11 cellular contexts compared by ENCODE assay signal in the genomic region with DNA sequence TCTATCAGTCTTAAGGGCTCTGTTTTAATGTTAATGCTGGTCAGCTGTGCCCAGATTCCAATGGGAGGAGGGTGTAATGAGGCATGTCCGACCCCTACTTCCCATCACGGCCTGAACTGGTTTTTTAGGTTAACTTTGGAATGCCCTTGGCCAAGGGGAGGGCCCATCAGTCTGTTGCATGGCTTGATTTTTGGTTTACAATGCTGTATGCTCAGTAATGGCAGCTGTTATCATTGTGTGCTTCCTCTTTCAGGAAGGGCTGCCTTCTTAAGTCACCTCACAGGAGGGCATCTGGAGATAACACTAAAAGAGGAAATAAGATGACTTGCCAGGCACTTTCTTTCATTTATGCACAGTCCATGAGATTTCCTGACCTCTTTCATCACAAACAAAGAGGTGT. TPM values are rescaled to one million over a fixed set of nuclear protein-coding genes. Genes with fewer than 3 reads are reported as not detected.
DNase-seq lines count a peak whose midpoint lies in the region; ATAC-seq, FAIRE-seq and TF ChIP-seq lines count a peak whose summit lies in the region.
"Had no signal": no experiment of that assay in that cellular context is flagged by ENCODE, and none has a peak within 500 bp of the region (broad histone marks: within the 10 kb centered on the region; RNA-seq: fewer than 3 reads in every experiment).

No MANE protein-coding gene starts in this region.

- H3K9ac ChIP-seq in mammary epithelial cell (ENCODE audit: insufficient read depth, low read length), result peak overlapping the region; percentile 30
- H3K9ac ChIP-seq: KMS-11 had no signal

- CTCF ChIA-PET in mammary epithelial cell (lab: Charles Lee; ENCODE audit: low non-redundant PET), result no interaction called here

- peak overlapping the region; percentile 66 for H2AFZ ChIP-seq in mammary epithelial cell (ENCODE audit: low read depth, low read length)

- H3K36me3 Mint-ChIP-seq in naive B cell, result peaks cover 0 to 14% of the 10 kb centered on the region in 2 donors
- H3K36me3 Mint-ChIP-seq: activated CD8-positive, alpha-beta memory T cell treated with anti-CD3 and anti-CD28 coated beads, Interleukin-2, amount 10 ng/mL, durations not matched to agents 7 days and 5 days had no signal

- H3K79me2 ChIP-seq in mammary epithelial cell (ENCODE audit: insufficient read depth, low read length), result no peaks in the 10 kb centered on the region

- peaks cover 7% of the 10 kb centered on the region for H3K9me3 ChIP-seq in mammary epithelial cell (replicated peaks; ENCODE audit: insufficient read depth, low read length)

- no peaks in the 10 kb centered on the region for H4K20me1 ChIP-seq in mammary epithelial cell (ENCODE audit: insufficient read depth, low read length)

- H3K4me3 ChIP-seq in mammary epithelial cell (replicated peaks in 1 of 3; ENCODE audit: insufficient read depth in 1 of 3, low read depth in 2 of 3, low read length in 3 of 3), result no peak overlapping the region
- H3K4me3 ChIP-seq: heart right ventricle had no signal

- H3K27me3 ChIP-seq in mammary epithelial cell (ENCODE audit: insufficient read depth, low read length), result no peaks in the 10 kb centered on the region

- TF ChIP-seq POLR2A in GM12891 (IDR thresholded peaks at IDR 0.05; ENCODE audit: low read depth, low read length), result no peak

- peak overlapping the region in 3 of 8 donors; percentile 55 to 75 (median 62) for H3K4me3 Mint-ChIP-seq in naive B cell
- H3K4me3 Mint-ChIP-seq: activated CD8-positive, alpha-beta memory T cell treated with anti-CD3 and anti-CD28 coated beads, Interleukin-2, amount 10 ng/mL, durations not matched to agents 7 days and 5 days had no signal

- in situ Hi-C loops in mammary epithelial cell (cut with MboI; ENCODE audit: low sequenced_read_pairs in 2 of 2), result no loop called here

- H3K36me3 ChIP-seq in mammary epithelial cell (ENCODE audit: insufficient read depth, low read length), result no peaks in the 10 kb centered on the region
- H3K36me3 ChIP-seq: heart right ventricle had no signal

- H3K4me1 ChIP-seq in mammary epithelial cell (ENCODE audit: insufficient read depth, low read length), result peaks cover 37% of the 10 kb centered on the region
- H3K4me1 ChIP-seq: heart right ventricle had no signal

- H3K4me1 Mint-ChIP-seq in naive B cell, result peaks cover 3 to 14% (median 10%) of the 10 kb centered on the region in 3 donors
- H3K4me1 Mint-ChIP-seq: activated CD8-positive, alpha-beta memory T cell treated with anti-CD3 and anti-CD28 coated beads, Interleukin-2, amount 10 ng/mL, durations not matched to agents 7 days and 5 days had no signal

- intact Hi-C loops in mammary epithelial cell (cut with micrococcal nuclease), result loop anchor here (2.0 to 10.0 kb wide), 4 partner anchors 199 to 336 kb away; partner anchors contain the start of gene TMSB4X

- H3K9me3 Mint-ChIP-seq in naive B cell, result peaks cover 4 to 37% (median 11%) of the 10 kb centered on the region in 7 donors

- peak overlapping the region in 2 of 6 donors; percentile 71 to 75 for H3K27ac Mint-ChIP-seq in naive B cell
- H3K27ac Mint-ChIP-seq: activated CD8-positive, alpha-beta memory T cell treated with anti-CD3 and anti-CD28 coated beads, Interleukin-2, amount 10 ng/mL, durations not matched to agents 7 days and 5 days had no signal

- DNase-seq in GM12891 (ENCODE audit: insufficient read length, low spot score), result no peak
- DNase-seq in NCI-H226, result peak; percentile 38
- DNase-seq in mammary epithelial cell, result no peak
- peak; percentile 39 for DNase-seq in naive B cell
- DNase-seq in putamen (ENCODE audit: low spot score), result no peak
- no peak for DNase-seq in SHP77 (lab: John Stamatoyannopoulos, UW)
- DNase-seq: activated CD8-positive, alpha-beta memory T cell treated with anti-CD3 and anti-CD28 coated beads, Interleukin-2, amount 10 ng/mL, durations not matched to agents 7 days and 5 days; heart right ventricle had no signal

- H3K27me3 Mint-ChIP-seq in naive B cell, result peaks cover 0 to 17% (median 0%) of the 10 kb centered on the region in 3 donors
- H3K27me3 Mint-ChIP-seq: activated CD8-positive, alpha-beta memory T cell treated with anti-CD3 and anti-CD28 coated beads, Interleukin-2, amount 10 ng/mL, durations not matched to agents 7 days and 5 days had no signal

- peak; percentile 33 for FAIRE-seq in GM12891 (lab: Jason Lieb, UNC)

- TF ChIP-seq CTCF in mammary epithelial cell (conservative IDR thresholded peaks at IDR 0.05 in 1 of 2, IDR thresholded peaks at IDR 0.05 in 1 of 2; ENCODE audit: extremely low read depth in 1 of 2, insufficient read depth in 1 of 2, low read depth in 1 of 2, low read length in 2 of 2), result no peak

- 57% methylated on average over 2 of the region's 2 CpGs for WGBS in mammary epithelial cell (ENCODE audit: low coverage, missing lambda C conversion rate)

- H3K4me2 ChIP-seq in mammary epithelial cell (ENCODE audit: insufficient read depth, low read depth, low read length), result peak overlapping the region; percentile 18
- H3K4me2 ChIP-seq: KMS-11 had no signal

- dilution Hi-C loops in mammary epithelial cell (cut with HindIII; ENCODE audit: low sequenced_read_pairs), result no loop called here

- BruUV-seq in mammary epithelial cell (replicated peaks; lab: Mats Ljungman, UMichigan), result TSS peak; percentile 92

- peak overlapping the region; percentile 87 for H3K27ac ChIP-seq in mammary epithelial cell (ENCODE audit: insufficient read depth, low read depth, low read length)
- H3K27ac ChIP-seq: heart right ventricle, KMS-11 had no signal

- ATAC-seq in naive B cell (ENCODE audit: low read depth in 2 of 2) (peak; percentile 99 to 100), HG02884 (IDR thresholded peaks at IDR 0.05; ENCODE audit: unreplicated experiment) (no peak), GM19463 (IDR thresholded peaks at IDR 0.05; ENCODE audit: unreplicated experiment) (no peak)
- ATAC-seq: activated CD8-positive, alpha-beta memory T cell treated with anti-CD3 and anti-CD28 coated beads, Interleukin-2, amount 10 ng/mL, durations not matched to agents 7 days and 5 days; heart right ventricle had no signal

TF ChIP-seq in GM12891, 5 proteins besides CTCF, POLR2A, EP300 and RAD21:
- no peak for TF ChIP-seq POU2F2 (IDR thresholded peaks at IDR 0.05; ENCODE audit: low read depth, low read length)
- TF ChIP-seq SPI1 (IDR thresholded peaks at IDR 0.05; ENCODE audit: low read depth, low read length), result no peak
- no peak for TF ChIP-seq TAF1 (IDR thresholded peaks at IDR 0.05; ENCODE audit: low read depth, low read length)
- TF ChIP-seq POLR2AphosphoS5 (IDR thresholded peaks at IDR 0.05; ENCODE audit: low read depth, low read length), result no peak
- TF ChIP-seq PAX5 (IDR thresholded peaks at IDR 0.05; ENCODE audit: insufficient read depth, low read length, severe bottlenecking), result no peak

RNA-seq across cellular contexts. Expression of gene ATXN3L, which starts 36.3 kb away (rescaled TPM):
- polyA plus RNA-seq in GM12891 (2012; ENCODE audit: low read depth, missing spikeins), result 0.08 TPM
- not detected for total RNA-seq in mammary epithelial cell
- polyA plus RNA-seq in mammary epithelial cell (not detected), naive B cell (ENCODE audit: low read depth in 6 of 6) (not detected)
- not detected for polyA minus RNA-seq in mammary epithelial cell
- total RNA-seq: activated CD8-positive, alpha-beta memory T cell treated with anti-CD3 and anti-CD28 coated beads, Interleukin-2, amount 10 ng/mL, durations not matched to agents 7 days and 5 days; heart right ventricle had no signal
- polyA plus RNA-seq: heart right ventricle had no signal

Comparison
In these comparisons a context has a peak if more than half of its experiments do, and no peak if none do; other contexts are left out.
1. DNase-seq: peak in NCI-H226 (single experiment) and naive B cell (single experiment); none in GM12891 (single experiment), mammary epithelial cell (single experiment), putamen (single experiment) and SHP77 (0 of 2).
2. ATAC-seq: peak in naive B cell (2 of 2); none in HG02884 (single experiment) and GM19463 (single experiment).